Comparison of ENCODE assay signal across 8 cellular contexts in genomic region chr9:116687762-116688160, GRCh38. TPM values are rescaled to one million over a fixed set of nuclear protein-coding genes. Genes with fewer than 3 reads are reported as not detected.
A peak's percentile ranks its signal among the peaks of the same experiment; 100 is the strongest.
DNase-seq lines count a peak whose midpoint lies in the region; ATAC-seq and TF ChIP-seq lines count a peak whose summit lies in the region.

No MANE protein-coding gene starts in this region.

- ATAC-seq in left colon (peak; percentile 15), GM21619 (IDR thresholded peaks at IDR 0.05; ENCODE audit: unreplicated experiment) (no peak)

- H3K4me2 ChIP-seq in KMS-11, result peak overlapping the region; percentile 90

- peaks cover 20% of the 10 kb centered on the region for H3K4me1 ChIP-seq in KMS-11 (ENCODE audit: low read depth, poor library complexity, severe bottlenecking)

- H3K27me3 Mint-ChIP-seq in brain, result peaks cover 9% of the 10 kb centered on the region

- peak overlapping the region; percentile 87 to 93 (median 91) for H3K4me3 Mint-ChIP-seq in brain

- peak overlapping the region; percentile 87; the same call in 1 of the 2 replicates for H2AFZ ChIP-seq in KMS-11 (ENCODE audit: low read depth)

- H3K27ac Mint-ChIP-seq in brain, result peak overlapping the region; percentile 77 to 95 (median 93)

- no peak overlapping the region for H3K27ac ChIP-seq in KMS-11
- peak overlapping the region; percentile 44 for H3K27ac ChIP-seq in substantia nigra (ENCODE audit: low read depth, low read length, poor library complexity, severe bottlenecking)

- H3K79me2 ChIP-seq in KMS-11 (ENCODE audit: insufficient read depth, low read depth), result peaks cover 42% of the 10 kb centered on the region

- H3K36me3 ChIP-seq in KMS-11 (ENCODE audit: insufficient read depth), result no peaks in the 10 kb centered on the region

- DNase-seq in ELR (ENCODE audit: low read depth) (peak; percentile 28), left colon (peak in 1 of 2 donors; percentile 15), substantia nigra (lab: John Stamatoyannopoulos, UW) (peak in 1 of 49 donors; percentile 38), NCI-H187 (lab: John Stamatoyannopoulos, UW) (no peak), COLO829 (ENCODE audit: low spot score) (no peak)

- peaks cover 61% of the 10 kb centered on the region for H3K4me1 Mint-ChIP-seq in brain

- H3K9ac ChIP-seq in KMS-11, result peak overlapping the region; percentile 53; the same call in 1 of the 2 replicates

- H4K20me1 ChIP-seq in KMS-11 (ENCODE audit: insufficient read depth), result no peaks in the 10 kb centered on the region

- intact Hi-C loops in left colon (cut with DNase I, micrococcal nuclease), result no loop called here

- H3K36me3 Mint-ChIP-seq in brain, result peaks cover 19% of the 10 kb centered on the region

- H3K9me3 Mint-ChIP-seq in brain, result peaks cover 5 to 20% (median 15%) of the 10 kb centered on the region in 5 experiments

- H3K27me3 ChIP-seq in KMS-11 (ENCODE audit: insufficient read depth, low read depth), result no peaks in the 10 kb centered on the region

- TF ChIP-seq CTCF in KMS-11 (conservative IDR thresholded peaks at IDR 0.05; ENCODE audit: low read depth, low read length), result no peak
- TF ChIP-seq CTCF in brain (conservative IDR thresholded peaks at IDR 0.05), result no peak

- H3K4me3 ChIP-seq in KMS-11 (IDR thresholded peaks at IDR 0.05; ENCODE audit: insufficient read depth, low read depth, low read length), result no peak overlapping the region

RNA-seq across cellular contexts. Expression of gene TRIM32, which starts 0.7 kb away (rescaled TPM):
- polyA plus RNA-seq in brain (ENCODE audit: insufficient read depth, low read depth, low replicate concordance), result 10.3 TPM
- total RNA-seq in left colon, result 10 to 100 TPM; 11.4 to 17.7 TPM
